Comparison of ENCODE assay signal across 12 cellular contexts in genomic region chr2:239109041-239109915, GRCh38.
A peak's percentile ranks its signal among the peaks of the same experiment; 100 is the strongest.
DNase-seq lines count a peak whose midpoint lies in the region; ATAC-seq and TF ChIP-seq lines count a peak whose summit lies in the region.
"Had no signal": no experiment of that assay in that cellular context is flagged by ENCODE, and none has a peak within 500 bp of the region (broad histone marks: within the 10 kb centered on the region; RNA-seq: fewer than 3 reads in every experiment).

No MANE protein-coding gene starts in this region.

- H3K9me3 Mint-ChIP-seq in immature natural killer cell = no peaks in the 10 kb centered on the region
- H3K9me3 Mint-ChIP-seq: activated naive CD8-positive, alpha-beta T cell treated with anti-CD3 and anti-CD28 coated beads, Interleukin-2, amount 50 U/mL, for 24 hours; CD14-positive monocyte; nephron progenitor cell; stimulated activated naive CD8-positive, alpha-beta T cell treated with anti-CD3 and anti-CD28 coated beads, Interleukin-15, Interleukin-2, amounts not matched to agents 100 ng/mL and 50 ng/mL, for 24 hours had no signal

- peak overlapping the region; percentile 3; the same call in 1 of the 2 replicates for H3K27ac ChIP-seq in C4-2B

- TF ChIP-seq CTCF in C4-2B (conservative IDR thresholded peaks at IDR 0.05) = no peak

- no peak overlapping the region for H3K4me3 Mint-ChIP-seq in immature natural killer cell
- H3K4me3 Mint-ChIP-seq: activated naive CD8-positive, alpha-beta T cell treated with anti-CD3 and anti-CD28 coated beads, Interleukin-2, amount 50 U/mL, for 24 hours; CD14-positive monocyte; nephron progenitor cell; stimulated activated naive CD8-positive, alpha-beta T cell treated with anti-CD3 and anti-CD28 coated beads, Interleukin-15, Interleukin-2, amounts not matched to agents 100 ng/mL and 50 ng/mL, for 24 hours had no signal

- DNase-seq in NCI-H146 treated with DMSO at 0.1 percent for 48 hours (lab: John Stamatoyannopoulos, UW; ENCODE audit: unreplicated experiment) = peak; percentile 63
- DNase-seq in cerebellar cortex (ENCODE audit: low spot score) = peak; percentile 61
- DNase-seq in mucosa of gallbladder (ENCODE audit: low spot score) = peak; percentile 37
- DNase-seq in activated CD4-positive, alpha-beta T cell treated with anti-CD3 and anti-CD28 coated beads, Interleukin-2, amount 50 U/mL, for 48 hours = no peak
- no peak for DNase-seq in immature natural killer cell
- DNase-seq in NCI-H2107 (lab: John Stamatoyannopoulos, UW) = no peak
- DNase-seq: activated naive CD8-positive, alpha-beta T cell treated with anti-CD3 and anti-CD28 coated beads, Interleukin-2, amount 50 U/mL, for 24 hours; nephron progenitor cell had no signal

- peaks cover 2 to 7% (median 2%) of the 10 kb centered on the region in 3 donors for H3K27me3 Mint-ChIP-seq in immature natural killer cell (ENCODE audit: low read depth in 3 of 3)
- H3K27me3 Mint-ChIP-seq: activated naive CD8-positive, alpha-beta T cell treated with anti-CD3 and anti-CD28 coated beads, Interleukin-2, amount 50 U/mL, for 24 hours; stimulated activated naive CD8-positive, alpha-beta T cell treated with anti-CD3 and anti-CD28 coated beads, Interleukin-15, Interleukin-2, amounts not matched to agents 100 ng/mL and 50 ng/mL, for 24 hours had no signal

- H3K4me1 Mint-ChIP-seq in immature natural killer cell = peaks cover 0 to 7% of the 10 kb centered on the region in 2 donors
- H3K4me1 Mint-ChIP-seq: activated naive CD8-positive, alpha-beta T cell treated with anti-CD3 and anti-CD28 coated beads, Interleukin-2, amount 50 U/mL, for 24 hours; CD14-positive monocyte had no signal

- H3K36me3 Mint-ChIP-seq in immature natural killer cell = peaks cover 4 to 26% (median 12%) of the 10 kb centered on the region in 3 donors

- H3K27ac Mint-ChIP-seq in immature natural killer cell = peak overlapping the region in 1 of 6 donors; percentile 2
- H3K27ac Mint-ChIP-seq: activated naive CD8-positive, alpha-beta T cell treated with anti-CD3 and anti-CD28 coated beads, Interleukin-2, amount 50 U/mL, for 24 hours; stimulated activated naive CD8-positive, alpha-beta T cell treated with anti-CD3 and anti-CD28 coated beads, Interleukin-15, Interleukin-2, amounts not matched to agents 100 ng/mL and 50 ng/mL, for 24 hours had no signal

- ATAC-seq in GM18870 (IDR thresholded peaks at IDR 0.05; ENCODE audit: unreplicated experiment) = no peak
- ATAC-seq: activated naive CD8-positive, alpha-beta T cell treated with anti-CD3 and anti-CD28 coated beads, Interleukin-2, amount 50 U/mL, for 24 hours had no signal

Comparison
In these comparisons a context has a peak if more than half of its experiments do, and no peak if none do; other contexts are left out.
1. DNase-seq: peak in NCI-H146 treated with DMSO at 0.1 percent for 48 hours (single experiment), cerebellar cortex (single experiment) and mucosa of gallbladder (single experiment); none in activated CD4-positive, alpha-beta T cell treated with anti-CD3 and anti-CD28 coated beads, Interleukin-2, amount 50 U/mL, for 48 hours (0 of 2), immature natural killer cell (0 of 3) and NCI-H2107 (single experiment).